ENCODE assay signal across 19 cellular contexts in genomic region chr6:167553716-167554115, GRCh38.
DNase-seq lines count a peak whose midpoint lies in the region; TF ChIP-seq lines count a peak whose summit lies in the region.
"Had no signal": no experiment of that assay in that cellular context is flagged by ENCODE, and none has a peak within 500 bp of the region (broad histone marks: within the 10 kb centered on the region; RNA-seq: fewer than 3 reads in every experiment).

No MANE protein-coding gene starts in this region.

- peaks cover 42% of the 10 kb centered on the region for H3K4me1 Mint-ChIP-seq in mesothelial cell of epicardium
- H3K4me1 Mint-ChIP-seq: CD14-positive monocyte; CD4-positive, alpha-beta memory T cell had no signal

- intact Hi-C loops in posterior vena cava (cut with DNase I), result no loop called here

- H3K27me3 ChIP-seq in H7 (ENCODE audit: control insufficient read depth, insufficient read depth, low read length), result no peaks in the 10 kb centered on the region
- no peaks in the 10 kb centered on the region for H3K27me3 ChIP-seq in GM23248 (replicated peaks; ENCODE audit: insufficient read depth)
- H3K27me3 ChIP-seq: BLaER1 had no signal

- no peak overlapping the region for H2AFZ ChIP-seq in GM23248

- H3K27me3 Mint-ChIP-seq in mesothelial cell of epicardium (ENCODE audit: low read depth), result no peaks in the 10 kb centered on the region
- H3K27me3 Mint-ChIP-seq: CD4-positive, alpha-beta memory T cell had no signal

- no peaks in the 10 kb centered on the region for H3K9me2 ChIP-seq in GM23248 (ENCODE audit: insufficient read depth)

- DNase-seq in DMS79 treated with DMSO at 0.1 percent for 48 hours (lab: John Stamatoyannopoulos, UW) (peak; percentile 37), DMS79 (lab: John Stamatoyannopoulos, UW) (no peak), H7 (peak; percentile 45), mesothelial cell of epicardium (ENCODE audit: low spot score in 2 of 2, unreplicated experiment in 2 of 2) (no peak), posterior vena cava (ENCODE audit: low spot score) (peak; percentile 62), NOMO-1 treated with DMSO at 0.1 percent for 48 hours (lab: John Stamatoyannopoulos, UW; ENCODE audit: unreplicated experiment) (no peak), superior temporal gyrus (ENCODE audit: extremely low spot score) (no peak), GM23248 (no peak)
- DNase-seq: AML-193; CD4-positive, alpha-beta memory T cell; DMS153; DND-41; EL had no signal

- H3K4me3 ChIP-seq in H7 (ENCODE audit: insufficient read depth, low read depth, low read length), result no peak overlapping the region
- H3K4me3 ChIP-seq in GM23248, result no peak overlapping the region
- H3K4me3 ChIP-seq: A549, BLaER1, GM12878, HAP-1 had no signal

- H3F3A ChIP-seq in GM23248 (ENCODE audit: insufficient read depth), result no peaks in the 10 kb centered on the region

- H3K4me1 ChIP-seq in GM23248 (ENCODE audit: insufficient read depth), result no peaks in the 10 kb centered on the region
- H3K4me1 ChIP-seq: HAP-1 had no signal

- H3K27ac Mint-ChIP-seq in mesothelial cell of epicardium, result peak overlapping the region; percentile 13
- H3K27ac Mint-ChIP-seq: CD14-positive monocyte; CD4-positive, alpha-beta memory T cell had no signal

- no peak overlapping the region for H3K9ac ChIP-seq in GM23248
- H3K9ac ChIP-seq: BLaER1 had no signal

- H3K79me2 ChIP-seq in GM23248 (ENCODE audit: insufficient read depth), result no peaks in the 10 kb centered on the region

- H3K4me2 ChIP-seq in GM23248 (ENCODE audit: unreplicated experiment), result no peak overlapping the region
- H3K4me2 ChIP-seq: A549, BLaER1 had no signal

- H3K36me3 ChIP-seq in H7 (replicated peaks; ENCODE audit: control insufficient read depth, insufficient read depth, low read length), result no peaks in the 10 kb centered on the region
- H3K36me3 ChIP-seq in GM23248 (ENCODE audit: low read depth), result no peaks in the 10 kb centered on the region
- H3K36me3 ChIP-seq: BLaER1, HAP-1 had no signal

- H3K27ac ChIP-seq in GM23248, result no peak overlapping the region
- H3K27ac ChIP-seq: 22Rv1, A549, BLaER1 had no signal

- TF ChIP-seq CTCF in mesothelial cell of epicardium (IDR thresholded peaks at IDR 0.05; ENCODE audit: unreplicated experiment), result no peak

- no peak overlapping the region for H3K4me3 Mint-ChIP-seq in mesothelial cell of epicardium
- H3K4me3 Mint-ChIP-seq: CD14-positive monocyte; CD4-positive, alpha-beta memory T cell had no signal

- H3K9me3 Mint-ChIP-seq in mesothelial cell of epicardium, result peaks cover 18% of the 10 kb centered on the region

- 62 to 65% methylated on average over 10 of the region's 10 CpGs for WGBS in GM23248 (ENCODE audit: low coverage in 1 of 2, low lambda C conversion rate in 2 of 2, missing lambda C conversion rate in 2 of 2), 2 experiments

- no peaks in the 10 kb centered on the region for H4K20me1 ChIP-seq in GM23248 (ENCODE audit: insufficient read depth)
- H4K20me1 ChIP-seq: BLaER1 had no signal

- peaks cover 10% of the 10 kb centered on the region for H3K36me3 Mint-ChIP-seq in mesothelial cell of epicardium
- H3K36me3 Mint-ChIP-seq: CD14-positive monocyte; CD4-positive, alpha-beta memory T cell had no signal

- in situ Hi-C loops in GM23248 (cut with MboI), result no loop called here

- no peaks in the 10 kb centered on the region for H3K9me3 ChIP-seq in GM23248 (ENCODE audit: low read depth)
- H3K9me3 ChIP-seq: A549, HAP-1 had no signal

Comparison
In these comparisons a context has a peak if more than half of its experiments do, and no peak if none do; other contexts are left out.
1. DNase-seq: peak in DMS79 treated with DMSO at 0.1 percent for 48 hours (single experiment), H7 (single experiment) and posterior vena cava (single experiment); none in DMS79 (single experiment), mesothelial cell of epicardium (0 of 2), NOMO-1 treated with DMSO at 0.1 percent for 48 hours (single experiment), superior temporal gyrus (single experiment) and GM23248 (single experiment).